Comparison of ENCODE assay signal across 7 cellular contexts in the genomic region with DNA sequence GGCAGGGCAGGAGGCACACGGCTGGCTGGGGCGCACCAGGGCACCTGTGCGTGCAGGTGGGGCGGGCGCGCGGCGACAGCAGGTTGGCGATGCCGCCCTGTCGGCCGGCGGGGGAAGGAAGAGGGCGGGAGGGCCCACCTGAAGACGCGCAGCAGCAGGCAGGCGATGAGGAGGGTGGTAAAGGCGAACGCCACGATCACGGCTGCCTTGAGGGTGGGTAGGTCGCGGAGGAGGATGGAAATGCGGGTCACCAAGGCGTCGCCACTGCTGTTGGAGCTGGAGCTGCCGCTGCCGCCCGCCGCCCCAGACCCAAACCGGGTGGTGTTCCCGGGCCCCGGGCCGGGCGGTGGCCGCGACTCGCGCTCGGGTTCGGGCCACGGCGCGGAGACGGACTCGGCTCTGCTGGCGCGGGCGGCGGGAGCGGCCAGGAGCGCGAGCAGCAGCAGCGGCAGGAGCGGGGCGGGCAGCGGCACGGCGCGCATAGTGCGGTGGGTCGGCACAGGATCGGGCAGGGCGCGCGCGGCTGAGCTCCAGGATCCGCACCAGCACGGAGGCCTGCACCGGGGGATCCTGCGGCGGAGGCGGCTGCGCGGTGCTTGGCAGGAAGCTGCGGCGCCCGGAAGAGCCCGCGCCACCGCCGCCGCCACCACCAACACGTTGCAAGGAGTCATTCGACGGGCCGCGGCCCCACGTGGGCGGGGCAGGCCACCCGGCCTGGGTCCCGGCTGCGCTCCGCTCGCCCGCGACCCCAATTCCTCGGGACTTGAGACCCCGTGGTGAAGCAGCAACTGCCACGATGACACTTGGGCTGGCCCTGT. TPM values are rescaled to one million over a fixed set of nuclear protein-coding genes. Genes with fewer than 3 reads are reported as not detected.
DNase-seq lines count a peak whose midpoint lies in the region; ATAC-seq, FAIRE-seq and TF ChIP-seq lines count a peak whose summit lies in the region.

FAM174B (minus strand) TSS at position 598 of the 818 bp plus-strand sequence.

- no peak within 1 kb of the TSS for H3K27ac ChIP-seq in GM23338 (ENCODE audit: low read depth)
- peak within 1 kb of the TSS in 1 of 2 donors; percentile 56 for H3K27ac ChIP-seq in small intestine (ENCODE audit: low read depth in 1 of 2, low read length in 1 of 2)

- peaks cover 29% of the 10 kb centered on the region for H3K4me1 Mint-ChIP-seq in GM23338

- H3K79me2 ChIP-seq in GM23338 (replicated peaks; ENCODE audit: insufficient read depth) = peaks cover 37% of the 10 kb centered on the region

- 0 out of 2 replicates have a peak, but pooled peaks cover 6% of the 10 kb centered on the region for H3F3A ChIP-seq in GM23338 (replicated peaks; ENCODE audit: low read depth)

- H3K27me3 ChIP-seq in GM23338 (ENCODE audit: insufficient read depth) (peaks cover 26% of the 10 kb centered on the region), small intestine (ENCODE audit: control insufficient read depth in 2 of 2, insufficient read depth in 2 of 2, low read length in 2 of 2) (no peaks in the 10 kb centered on the region)

- peaks cover 27% of the 10 kb centered on the region for H3K27me3 Mint-ChIP-seq in GM23338 (ENCODE audit: insufficient read depth, low read depth, poor library complexity)

- H3K27ac Mint-ChIP-seq in GM23338 = no peak within 1 kb of the TSS

- FAIRE-seq in small intestine (lab: Jason Lieb, UNC) = no peak

- TF ChIP-seq CTCF in GM12864 (IDR thresholded peaks at IDR 0.05; ENCODE audit: low read depth, low read length, missing control alignments) (peak; percentile 28), GM23338 (conservative IDR thresholded peaks at IDR 0.05; ENCODE audit: low read depth in 2 of 2) (no peak; a peak in 2 of 4 replicates)

- H3K4me1 ChIP-seq in GM23338 (ENCODE audit: insufficient read depth) (peaks cover 22% of the 10 kb centered on the region), small intestine (ENCODE audit: control insufficient read depth in 2 of 2, insufficient read depth in 1 of 2, low read depth in 1 of 2, low read length in 1 of 2) (no peaks in the 10 kb centered on the region)

- no peaks in the 10 kb centered on the region for H3K9me2 ChIP-seq in GM23338 (ENCODE audit: insufficient read depth)

- peak within 1 kb of the TSS; percentile 79 for H3K4me3 Mint-ChIP-seq in GM23338

- H4K20me1 ChIP-seq in GM23338 (replicated peaks; ENCODE audit: insufficient read depth) = no peaks in the 10 kb centered on the region

- no peak for DNase-seq in GM12864 (ENCODE audit: low read depth)
- peak; percentile 84 for DNase-seq in GM23338 (ENCODE audit: low spot score)
- DNase-seq in NOMO-1 treated with dmso at 0.1 percent for 144 hours (lab: John Stamatoyannopoulos, UW; ENCODE audit: unreplicated experiment) = peak; percentile 8
- peak; percentile 72 for DNase-seq in astrocyte of the hippocampus (ENCODE audit: low read depth, low spot score)
- DNase-seq in iPS-NIHi7 (ENCODE audit: extremely low spot score) = peak; percentile 76
- peak; percentile 54 for DNase-seq in small intestine
- DNase-seq in SW 1271 (lab: John Stamatoyannopoulos, UW) = no peak

- H3K36me3 ChIP-seq in GM23338 (ENCODE audit: insufficient read depth) (no peaks in the 10 kb centered on the region), small intestine (ENCODE audit: control insufficient read depth in 2 of 2, insufficient read depth in 2 of 2, low read length in 2 of 2) (no peaks in the 10 kb centered on the region)

- peaks cover 39% of the 10 kb centered on the region for H3K36me3 Mint-ChIP-seq in GM23338 (ENCODE audit: low read depth)

- ATAC-seq in GM23338 = peak; percentile 89

- H3K4me2 ChIP-seq in GM23338 = peak within 1 kb of the TSS; percentile 78

- peak within 1 kb of the TSS; percentile 77 for H3K4me3 ChIP-seq in GM12864 (ENCODE audit: low read depth, low read length)
- H3K4me3 ChIP-seq in GM23338 = peak within 1 kb of the TSS; percentile 63
- H3K4me3 ChIP-seq in small intestine (ENCODE audit: low read depth in 1 of 2, low read length in 2 of 2) = peak within 1 kb of the TSS; percentile 46 to 61

- H2AFZ ChIP-seq in GM23338 = peak within 1 kb of the TSS; percentile 90

- H3K9me3 ChIP-seq in small intestine (ENCODE audit: control insufficient read depth, low read depth) = no peaks in the 10 kb centered on the region

- WGBS in small intestine, 3 donors = 0 to 2% (median 1%) methylated on average over 67 to 100 of the region's 100 CpGs

- H3K9me3 Mint-ChIP-seq in GM23338 = peaks cover 23% of the 10 kb centered on the region

TF ChIP-seq in GM23338, 12 proteins besides CTCF, POLR2A, EP300 and RAD21:
- TF ChIP-seq POLR2AphosphoS5 (IDR thresholded peaks at IDR 0.05; ENCODE audit: low read depth) (peak; percentile 47; the same call in 1 of the 2 replicates), REST (IDR thresholded peaks at IDR 0.05; ENCODE audit: unreplicated experiment) (no peak)
TF ChIP-seq in GM23338: peak in this region for 1.

RNA-seq across cellular contexts. Expression of gene FAM174B, which starts in this region (rescaled TPM):
- 15.0 and 25.1 TPM in 2 replicates for total RNA-seq in GM23338 (2014; rRNA removed; shearing (Covaris generic))
- polyA plus RNA-seq in GM23338 (2016; fragmentation: Nextera tagmentation; extraction: Ambion mirVana) (21.5 and 21.8 TPM in 2 replicates), small intestine (1 to 10 TPM; 1.8 to 8.7 (median 2.4) TPM)

Comparison
In these comparisons a context has a peak if more than half of its experiments do, and no peak if none do; other contexts are left out.
1. DNase-seq: peak in GM23338 (single experiment), NOMO-1 treated with dmso at 0.1 percent for 144 hours (single experiment), astrocyte of the hippocampus (single experiment), iPS-NIHi7 (single experiment) and small intestine (single experiment); none in GM12864 (single experiment) and SW 1271 (0 of 2).
2. Peak in every context shown above with its lines, with median percentiles within 50 percentile points of each other: H3K4me3 ChIP-seq.